15 cellular contexts compared by ENCODE assay signal in genomic region chr13:77521595-77522367, GRCh38. TPM values are rescaled to one million over a fixed set of nuclear protein-coding genes. Genes with fewer than 3 reads are reported as not detected.
DNase-seq lines count a peak whose midpoint lies in the region; ATAC-seq and TF ChIP-seq lines count a peak whose summit lies in the region.
"Had no signal": no experiment of that assay in that cellular context is flagged by ENCODE, and none has a peak within 500 bp of the region (broad histone marks: within the 10 kb centered on the region; RNA-seq: fewer than 3 reads in every experiment).

No MANE protein-coding gene starts in this region.

- H3K9me2 ChIP-seq in GM23338 (ENCODE audit: insufficient read depth) = no peaks in the 10 kb centered on the region; the same call in 1 of the 2 replicates

- H4K20me1 ChIP-seq in GM23338 (replicated peaks; ENCODE audit: insufficient read depth) = no peaks in the 10 kb centered on the region

- no peak overlapping the region for H2AFZ ChIP-seq in GM23338

- intact Hi-C loops in naive thymus-derived CD4-positive, alpha-beta T cell (cut with micrococcal nuclease) = no loop called here

- no peak overlapping the region for H3K4me2 ChIP-seq in GM23338

- peak overlapping the region; percentile 18 for H3K27ac ChIP-seq in GM23338 (ENCODE audit: low read depth)
- H3K27ac ChIP-seq in naive thymus-derived CD4-positive, alpha-beta T cell (ENCODE audit: low read depth, low read length) = no peak overlapping the region

- no peaks in the 10 kb centered on the region for H3K27me3 Mint-ChIP-seq in GM23338 (ENCODE audit: insufficient read depth, low read depth, poor library complexity)
- H3K27me3 Mint-ChIP-seq in naive thymus-derived CD4-positive, alpha-beta T cell = peaks cover 2 to 13% (median 7%) of the 10 kb centered on the region in 5 donors

- H3K4me1 Mint-ChIP-seq in GM23338 = peaks cover 13% of the 10 kb centered on the region
- no peaks in the 10 kb centered on the region for H3K4me1 Mint-ChIP-seq in naive thymus-derived CD4-positive, alpha-beta T cell
- H3K4me1 Mint-ChIP-seq: activated CD8-positive, alpha-beta memory T cell treated with anti-CD3 and anti-CD28 coated beads, Interleukin-2, amount 10 ng/mL, durations not matched to agents 7 days and 5 days had no signal

- DNase-seq in GM23338 (ENCODE audit: low spot score) (peak; percentile 65), fibroblast of pulmonary artery (ENCODE audit: low read depth) (peak; percentile 54), retinal pigment epithelial cell (ENCODE audit: low read depth) (peak; percentile 47), NCI-H526 (lab: John Stamatoyannopoulos, UW) (no peak), NCI-H146 treated with DMSO at 0.1 percent for 48 hours (lab: John Stamatoyannopoulos, UW; ENCODE audit: unreplicated experiment) (no peak)
- no peak for DNase-seq in naive thymus-derived CD4-positive, alpha-beta T cell
- DNase-seq: activated CD8-positive, alpha-beta memory T cell treated with anti-CD3 and anti-CD28 coated beads, Interleukin-2, amount 10 ng/mL, durations not matched to agents 7 days and 5 days; anterior cingulate cortex; CD8-positive, alpha-beta T cell; stimulated activated CD4-positive, alpha-beta T cell treated with anti-CD3 and anti-CD28 coated beads, Interleukin-15, amount 100 ng/mL, for 24 hours; stimulated activated naive CD8-positive, alpha-beta T cell treated with anti-CD3 and anti-CD28 coated beads, Interleukin-15, Interleukin-2, amounts not matched to agents 100 U/mL and 50 U/mL, for 24 hours had no signal

- H3F3A ChIP-seq in GM23338 (replicated peaks; ENCODE audit: low read depth) = no peaks in the 10 kb centered on the region

- H3K79me2 ChIP-seq in GM23338 (replicated peaks; ENCODE audit: insufficient read depth) = no peaks in the 10 kb centered on the region

- H3K4me3 Mint-ChIP-seq in GM23338 = no peak overlapping the region
- no peak overlapping the region for H3K4me3 Mint-ChIP-seq in naive thymus-derived CD4-positive, alpha-beta T cell
- H3K4me3 Mint-ChIP-seq: activated CD8-positive, alpha-beta memory T cell treated with anti-CD3 and anti-CD28 coated beads, Interleukin-2, amount 10 ng/mL, durations not matched to agents 7 days and 5 days; CD8-positive, alpha-beta T cell; T-helper 1 cell treated with Interleukin-12 subunit alpha and Interleukin-12 subunit beta and Interleukin-4 antibody, amounts not matched to agents 30 μg/mL and 1 μg/mL, for 36 hours had no signal

- POLR2A ChIA-PET in naive thymus-derived CD4-positive, alpha-beta T cell (lab: Charles Lee) = no interaction called here

- H3K27me3 ChIP-seq in GM23338 (ENCODE audit: insufficient read depth) = no peaks in the 10 kb centered on the region
- no peaks in the 10 kb centered on the region for H3K27me3 ChIP-seq in naive thymus-derived CD4-positive, alpha-beta T cell (ENCODE audit: control insufficient read depth in 2 of 2, insufficient read depth in 2 of 2, low read length in 2 of 2)

- H3K4me1 ChIP-seq in GM23338 (ENCODE audit: insufficient read depth) = 0 out of 2 replicates have a peak, but pooled peaks cover 6% of the 10 kb centered on the region
- no peaks in the 10 kb centered on the region for H3K4me1 ChIP-seq in naive thymus-derived CD4-positive, alpha-beta T cell (ENCODE audit: control insufficient read depth in 2 of 2, insufficient read depth in 2 of 2, low read length in 2 of 2)

- ATAC-seq in GM23338 = peak; percentile 89
- peak; percentile 79 for ATAC-seq in SK-N-SH treated with all-trans-retinoic acid at 6 μM for 48 hours
- no peak for ATAC-seq in GM18517 (IDR thresholded peaks at IDR 0.05; ENCODE audit: unreplicated experiment)
- no peak for ATAC-seq in naive thymus-derived CD4-positive, alpha-beta T cell
- ATAC-seq: activated CD8-positive, alpha-beta memory T cell treated with anti-CD3 and anti-CD28 coated beads, Interleukin-2, amount 10 ng/mL, durations not matched to agents 7 days and 5 days; CD8-positive, alpha-beta T cell; stimulated activated naive CD8-positive, alpha-beta T cell treated with anti-CD3 and anti-CD28 coated beads, Interleukin-15, Interleukin-2, amounts not matched to agents 100 U/mL and 50 U/mL, for 24 hours had no signal

- H3K27ac Mint-ChIP-seq in GM23338 = peak overlapping the region; percentile 64
- H3K27ac Mint-ChIP-seq in naive thymus-derived CD4-positive, alpha-beta T cell = no peak overlapping the region
- H3K27ac Mint-ChIP-seq: activated CD8-positive, alpha-beta memory T cell treated with anti-CD3 and anti-CD28 coated beads, Interleukin-2, amount 10 ng/mL, durations not matched to agents 7 days and 5 days; CD8-positive, alpha-beta T cell; T-helper 1 cell treated with Interleukin-12 subunit alpha and Interleukin-12 subunit beta and Interleukin-4 antibody, amounts not matched to agents 30 μg/mL and 1 μg/mL, for 36 hours had no signal

- H3K36me3 ChIP-seq in GM23338 (ENCODE audit: insufficient read depth) = no peaks in the 10 kb centered on the region
- H3K36me3 ChIP-seq in naive thymus-derived CD4-positive, alpha-beta T cell (ENCODE audit: control insufficient read depth in 2 of 3, insufficient read depth in 3 of 3, low read length in 3 of 3) = no peaks in the 10 kb centered on the region

- no peaks in the 10 kb centered on the region for H3K9me3 ChIP-seq in naive thymus-derived CD4-positive, alpha-beta T cell (ENCODE audit: control insufficient read depth in 2 of 3, low read length in 3 of 3)

- H3K9me3 Mint-ChIP-seq in GM23338 = no peaks in the 10 kb centered on the region; the same call in 2 of the 3 replicates
- H3K9me3 Mint-ChIP-seq in naive thymus-derived CD4-positive, alpha-beta T cell = no peaks in the 10 kb centered on the region
- H3K9me3 Mint-ChIP-seq: CD8-positive, alpha-beta T cell; T-helper 1 cell treated with Interleukin-12 subunit alpha and Interleukin-12 subunit beta and Interleukin-4 antibody, amounts not matched to agents 30 μg/mL and 1 μg/mL, for 36 hours had no signal

- no peak overlapping the region for H3K4me3 ChIP-seq in GM23338
- H3K4me3 ChIP-seq in fibroblast of pulmonary artery (replicated peaks; ENCODE audit: low read depth, low read length) = no peak overlapping the region
- H3K4me3 ChIP-seq in retinal pigment epithelial cell (ENCODE audit: low read length) = no peak overlapping the region
- H3K4me3 ChIP-seq in naive thymus-derived CD4-positive, alpha-beta T cell (ENCODE audit: low read length) = no peak overlapping the region

- CTCF ChIA-PET in naive thymus-derived CD4-positive, alpha-beta T cell (lab: Charles Lee) = interaction anchor here (0.6 kb wide), 1 partner anchor 38 kb away, joined by 3 read pairs; no protein-coding TSS in a partner anchor

- no peak for TF ChIP-seq CTCF in GM23338 (conservative IDR thresholded peaks at IDR 0.05; ENCODE audit: low read depth in 2 of 2)
- TF ChIP-seq CTCF in fibroblast of pulmonary artery (IDR thresholded peaks at IDR 0.05; ENCODE audit: low read length, missing control alignments) = no peak
- peak; percentile 18 for TF ChIP-seq CTCF in retinal pigment epithelial cell (conservative IDR thresholded peaks at IDR 0.05; ENCODE audit: low read depth, low read length)

- H3K36me3 Mint-ChIP-seq in GM23338 (ENCODE audit: low read depth) = no peaks in the 10 kb centered on the region
- no peaks in the 10 kb centered on the region for H3K36me3 Mint-ChIP-seq in naive thymus-derived CD4-positive, alpha-beta T cell
- H3K36me3 Mint-ChIP-seq: activated CD8-positive, alpha-beta memory T cell treated with anti-CD3 and anti-CD28 coated beads, Interleukin-2, amount 10 ng/mL, durations not matched to agents 7 days and 5 days; CD8-positive, alpha-beta T cell had no signal

TF ChIP-seq in GM23338, 12 proteins besides CTCF, POLR2A, EP300 and RAD21 (continues in another document):
- TF ChIP-seq POLR2AphosphoS5 (IDR thresholded peaks at IDR 0.05; ENCODE audit: low read depth) = no peak

TF ChIP-seq in SK-N-SH treated with all-trans-retinoic acid at 6 μM for 48 hours, 23 proteins besides CTCF, POLR2A, EP300 and RAD21 (continues in another document):
- no peak for TF ChIP-seq PPARA (CRISPR knock-in tag; IDR thresholded peaks at IDR 0.05; ENCODE audit: borderline replicate concordance)
- TF ChIP-seq CREB5 (CRISPR knock-in tag; IDR thresholded peaks at IDR 0.05; ENCODE audit: low read depth) = no peak
- no peak for TF ChIP-seq ISL1 (CRISPR knock-in tag; IDR thresholded peaks at IDR 0.05)
- no peak for TF ChIP-seq ZC3H10 (CRISPR knock-in tag; IDR thresholded peaks at IDR 0.05)
- TF ChIP-seq BACH2 (CRISPR knock-in tag; IDR thresholded peaks at IDR 0.05; ENCODE audit: borderline replicate concordance) = no peak
- no peak for TF ChIP-seq ZNF8 (CRISPR knock-in tag; IDR thresholded peaks at IDR 0.05)
- no peak for TF ChIP-seq TCF4 (CRISPR knock-in tag; IDR thresholded peaks at IDR 0.05; ENCODE audit: borderline replicate concordance)
- no peak for TF ChIP-seq ESRRG (CRISPR knock-in tag; IDR thresholded peaks at IDR 0.05)
- TF ChIP-seq POU6F1 (CRISPR knock-in tag; IDR thresholded peaks at IDR 0.05; ENCODE audit: borderline replicate concordance, low read depth) = no peak
- TF ChIP-seq GLIS3 (CRISPR knock-in tag; IDR thresholded peaks at IDR 0.05) = no peak
- TF ChIP-seq RARB (CRISPR knock-in tag; IDR thresholded peaks at IDR 0.05) = no peak

RNA-seq across cellular contexts. Expression of gene SCEL, which starts 13.7 kb away (rescaled TPM):
- not detected in 2 replicates for total RNA-seq in GM23338 (2014; rRNA removed; shearing (Covaris generic))
- not detected in 2 replicates for polyA plus RNA-seq in GM23338 (2016; fragmentation: Nextera tagmentation; extraction: Ambion mirVana)
- not detected for total RNA-seq in naive thymus-derived CD4-positive, alpha-beta T cell
- polyA plus RNA-seq in naive thymus-derived CD4-positive, alpha-beta T cell = not detected
- total RNA-seq: activated CD8-positive, alpha-beta memory T cell treated with anti-CD3 and anti-CD28 coated beads, Interleukin-2, amount 10 ng/mL, durations not matched to agents 7 days and 5 days; CD8-positive, alpha-beta T cell; myocyte had no signal

Comparison
In these comparisons a context has a peak if more than half of its experiments do, and no peak if none do; other contexts are left out.
1. ATAC-seq: peak in GM23338 (single experiment) and SK-N-SH treated with all-trans-retinoic acid at 6 μM for 48 hours (single experiment); none in GM18517 (single experiment) and naive thymus-derived CD4-positive, alpha-beta T cell (single experiment).
2. DNase-seq: peak in GM23338 (single experiment), fibroblast of pulmonary artery (single experiment) and retinal pigment epithelial cell (single experiment); none in NCI-H526 (0 of 2), naive thymus-derived CD4-positive, alpha-beta T cell (0 of 9) and NCI-H146 treated with DMSO at 0.1 percent for 48 hours (single experiment).